In the genomic region with DNA sequence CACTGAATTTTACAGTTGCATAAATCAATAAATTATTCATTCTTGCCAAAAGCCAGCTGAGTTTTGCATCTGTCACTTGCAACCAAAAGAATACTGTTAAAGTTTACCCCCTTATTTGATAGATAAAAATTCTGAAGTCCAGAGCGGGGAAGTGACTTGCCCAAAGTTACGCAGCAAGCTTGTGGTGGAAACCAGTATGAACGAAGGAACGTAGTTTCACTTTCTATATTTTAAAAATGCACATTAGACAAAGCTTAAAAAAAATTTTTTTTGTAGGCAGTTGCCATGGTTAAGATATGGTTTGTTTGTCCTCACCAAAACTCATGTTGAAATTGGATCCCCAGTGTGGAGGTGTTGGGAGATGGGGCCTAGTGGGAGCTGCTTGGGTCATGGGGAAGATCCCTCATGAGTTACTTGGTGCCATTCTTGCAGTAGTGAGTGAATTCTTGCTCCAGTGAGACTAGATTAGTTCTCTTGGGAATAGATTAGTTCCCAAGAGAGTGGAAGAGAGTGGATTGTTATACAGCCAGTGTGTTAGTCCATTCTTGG, we compare ENCODE assay signal across 1 cellular context.
TF ChIP-seq lines count a peak whose summit lies in the region.

No MANE protein-coding gene starts in this region.

TF ChIP-seq in GM12878, 131 proteins besides CTCF, POLR2A, EP300 and RAD21 (continued from another document):
- no peak for TF ChIP-seq TCF3 (IDR thresholded peaks at IDR 0.05; ENCODE audit: borderline replicate concordance, insufficient read depth, low read depth, low read length)
- 0 out of 2 replicates have a peak, but pooled peaks have one; percentile 11 for TF ChIP-seq RUNX3 (IDR thresholded peaks at IDR 0.05; ENCODE audit: low read length)
- TF ChIP-seq JUND (IDR thresholded peaks at IDR 0.05; ENCODE audit: low read depth, low read length) = no peak
- TF ChIP-seq, protein P1, sequence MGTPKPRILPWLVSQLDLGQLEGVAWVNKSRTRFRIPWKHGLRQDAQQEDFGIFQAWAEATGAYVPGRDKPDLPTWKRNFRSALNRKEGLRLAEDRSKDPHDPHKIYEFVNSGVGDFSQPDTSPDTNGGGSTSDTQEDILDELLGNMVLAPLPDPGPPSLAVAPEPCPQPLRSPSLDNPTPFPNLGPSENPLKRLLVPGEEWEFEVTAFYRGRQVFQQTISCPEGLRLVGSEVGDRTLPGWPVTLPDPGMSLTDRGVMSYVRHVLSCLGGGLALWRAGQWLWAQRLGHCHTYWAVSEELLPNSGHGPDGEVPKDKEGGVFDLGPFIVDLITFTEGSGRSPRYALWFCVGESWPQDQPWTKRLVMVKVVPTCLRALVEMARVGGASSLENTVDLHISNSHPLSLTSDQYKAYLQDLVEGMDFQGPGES (IDR thresholded peaks at IDR 0.05) = no peak
- TF ChIP-seq NBN (IDR thresholded peaks at IDR 0.05) = no peak
- no peak for TF ChIP-seq STAT3 (IDR thresholded peaks at IDR 0.05; ENCODE audit: low read depth, low read length)
- TF ChIP-seq, protein P2, sequence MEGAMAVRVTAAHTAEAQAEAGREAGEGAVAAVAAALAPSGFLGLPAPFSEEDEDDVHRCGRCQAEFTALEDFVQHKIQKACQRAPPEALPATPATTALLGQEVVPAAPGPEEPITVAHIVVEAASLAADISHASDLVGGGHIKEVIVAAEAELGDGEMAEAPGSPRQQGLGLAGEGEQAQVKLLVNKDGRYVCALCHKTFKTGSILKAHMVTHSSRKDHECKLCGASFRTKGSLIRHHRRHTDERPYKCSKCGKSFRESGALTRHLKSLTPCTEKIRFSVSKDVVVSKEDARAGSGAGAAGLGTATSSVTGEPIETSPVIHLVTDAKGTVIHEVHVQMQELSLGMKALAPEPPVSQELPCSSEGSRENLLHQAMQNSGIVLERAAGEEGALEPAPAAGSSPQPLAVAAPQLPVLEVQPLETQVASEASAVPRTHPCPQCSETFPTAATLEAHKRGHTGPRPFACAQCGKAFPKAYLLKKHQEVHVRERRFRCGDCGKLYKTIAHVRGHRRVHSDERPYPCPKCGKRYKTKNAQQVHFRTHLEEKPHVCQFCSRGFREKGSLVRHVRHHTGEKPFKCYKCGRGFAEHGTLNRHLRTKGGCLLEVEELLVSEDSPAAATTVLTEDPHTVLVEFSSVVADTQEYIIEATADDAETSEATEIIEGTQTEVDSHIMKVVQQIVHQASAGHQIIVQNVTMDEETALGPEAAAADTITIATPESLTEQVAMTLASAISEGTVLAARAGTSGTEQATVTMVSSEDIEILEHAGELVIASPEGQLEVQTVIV (IDR thresholded peaks at IDR 0.05; ENCODE audit: borderline replicate concordance, partially characterized antibody) = no peak
- no peak for TF ChIP-seq TBL1XR1 (IDR thresholded peaks at IDR 0.05; ENCODE audit: low read depth, low read length)
- no peak for TF ChIP-seq POLR2AphosphoS5 (IDR thresholded peaks at IDR 0.05; ENCODE audit: low read length)
- TF ChIP-seq IKZF1 (conservative IDR thresholded peaks at IDR 0.05) = no peak
